In genomic region chr7:101363196-101363733, GRCh38 we compare ENCODE assay signal across 9 cellular contexts. TPM values are rescaled to one million over a fixed set of nuclear protein-coding genes. Genes with fewer than 3 reads are reported as not detected.
DNase-seq lines count a peak whose midpoint lies in the region; ATAC-seq, FAIRE-seq and TF ChIP-seq lines count a peak whose summit lies in the region.
"Had no signal": no experiment of that assay in that cellular context is flagged by ENCODE, and none has a peak within 500 bp of the region (broad histone marks: within the 10 kb centered on the region; RNA-seq: fewer than 3 reads in every experiment).

No MANE protein-coding gene starts in this region.

- intact Hi-C loops in gastrocnemius medialis (cut with DNase I; ENCODE audit: low total_unique reads): loop anchor here (5.0 to 10.0 kb wide), 2 partner anchors 174 to 912 kb away; no protein-coding TSS in a partner anchor
- intact Hi-C loops in CD4-positive, alpha-beta memory T cell (cut with micrococcal nuclease): no loop called here

- DNase-seq in astrocyte (ENCODE audit: low read depth) (no peak), gastrocnemius medialis (no peak), NAMALWA (ENCODE audit: low spot score) (no peak), DMS153 (lab: John Stamatoyannopoulos, UW) (no peak)
- DNase-seq in CD4-positive, alpha-beta memory T cell: no peak

- no peaks in the 10 kb centered on the region for H3K36me3 Mint-ChIP-seq in astrocyte (ENCODE audit: low read depth, unreplicated experiment)
- no peaks in the 10 kb centered on the region for H3K36me3 Mint-ChIP-seq in CD4-positive, alpha-beta memory T cell

- no peak overlapping the region for H3K27ac Mint-ChIP-seq in astrocyte (ENCODE audit: unreplicated experiment)
- no peak overlapping the region for H3K27ac Mint-ChIP-seq in CD4-positive, alpha-beta memory T cell

- H3K27me3 ChIP-seq in DOHH2 (ENCODE audit: control insufficient read depth, low read length) (peaks cover 9% of the 10 kb centered on the region), astrocyte (ENCODE audit: insufficient read depth, low read length) (peaks cover 19% of the 10 kb centered on the region), gastrocnemius medialis (peaks cover 6 to 30% (median 30%) of the 10 kb centered on the region in 3 donors)
- H3K27me3 ChIP-seq in CD4-positive, alpha-beta memory T cell (ENCODE audit: insufficient read depth, low read length): peaks cover 13% of the 10 kb centered on the region

- peaks cover 2% of the 10 kb centered on the region; the same call in 1 of the 2 replicates for H4K20me1 ChIP-seq in DOHH2 (ENCODE audit: control insufficient read depth, insufficient read depth, low read depth, low read length)
- H4K20me1 ChIP-seq in astrocyte (ENCODE audit: insufficient read depth, low read length): no peaks in the 10 kb centered on the region

- H3K9ac ChIP-seq in astrocyte (ENCODE audit: low read length): no peak overlapping the region

- FAIRE-seq in astrocyte (lab: Jason Lieb, UNC): no peak

- no peaks in the 10 kb centered on the region for H3K9me3 Mint-ChIP-seq in astrocyte (ENCODE audit: unreplicated experiment)
- H3K9me3 Mint-ChIP-seq in CD4-positive, alpha-beta memory T cell: peaks cover 0 to 2% (median 0%) of the 10 kb centered on the region in 8 donors

- H3K4me3 ChIP-seq in DOHH2 (ENCODE audit: low read length) (peak overlapping the region; percentile 38; the same call in 1 of the 2 replicates), astrocyte (ENCODE audit: insufficient read depth, low read depth, low read length) (peak overlapping the region; percentile 42), iPS-18c (ENCODE audit: insufficient read depth, low read depth, low read length) (peak overlapping the region; percentile 74), gastrocnemius medialis (peak overlapping the region; percentile 45 to 81 (median 58))
- peak overlapping the region in 1 of 2 donors; percentile 28 for H3K4me3 ChIP-seq in CD4-positive, alpha-beta memory T cell (ENCODE audit: low read length in 2 of 2)

- H3K4me2 ChIP-seq in DOHH2 (ENCODE audit: low read length): peak overlapping the region; percentile 53
- H3K4me2 ChIP-seq in astrocyte (ENCODE audit: low read length): peak overlapping the region; percentile 82

- H3K79me2 ChIP-seq in DOHH2 (ENCODE audit: control insufficient read depth, low read length): no peaks in the 10 kb centered on the region
- no peaks in the 10 kb centered on the region for H3K79me2 ChIP-seq in astrocyte (ENCODE audit: insufficient read depth, low read length)

- no peak for TF ChIP-seq CTCF in DOHH2 (IDR thresholded peaks at IDR 0.05; ENCODE audit: low read depth, low read length, poor library complexity, severe bottlenecking)
- TF ChIP-seq CTCF in astrocyte (IDR thresholded peaks at IDR 0.05; ENCODE audit: insufficient read depth, low read depth, low read length): no peak
- no peak for TF ChIP-seq CTCF in gastrocnemius medialis (IDR thresholded peaks at IDR 0.05 in 4 of 5, conservative IDR thresholded peaks at IDR 0.05 in 1 of 5)

- in situ Hi-C loops in gastrocnemius medialis (cut with MboI; ENCODE audit: low sequenced_read_pairs in 4 of 4): loop anchor here in 1 of 4 donors (25.0 kb wide), 1 partner anchor 174 kb away; no protein-coding TSS in a partner anchor

- no peaks in the 10 kb centered on the region for H3K9me2 ChIP-seq in DOHH2 (replicated peaks; ENCODE audit: control insufficient read depth, low read length)

- peak overlapping the region; percentile 50 for H3K4me3 Mint-ChIP-seq in astrocyte (ENCODE audit: unreplicated experiment)
- H3K4me3 Mint-ChIP-seq in CD4-positive, alpha-beta memory T cell: peak overlapping the region in 2 of 8 donors; percentile 12 to 45

- ATAC-seq in gastrocnemius medialis (no peak), GM21723 (IDR thresholded peaks at IDR 0.05; ENCODE audit: unreplicated experiment) (no peak)

- POLR2A ChIA-PET in CD4-positive, alpha-beta memory T cell (lab: Charles Lee; ENCODE audit: partially characterized antibody): no interaction called here

- no peak overlapping the region for H3K27ac ChIP-seq in DOHH2 (ENCODE audit: low read depth, low read length)
- H3K27ac ChIP-seq in astrocyte (ENCODE audit: low read depth, low read length): no peak overlapping the region
- no peak overlapping the region for H3K27ac ChIP-seq in gastrocnemius medialis
- H3K27ac ChIP-seq in CD4-positive, alpha-beta memory T cell (ENCODE audit: low read depth, low read length): no peak overlapping the region

- CTCF ChIA-PET in CD4-positive, alpha-beta memory T cell (lab: Charles Lee; ENCODE audit: partially characterized antibody): interaction anchor here (0.6 to 3.4 kb wide), 4 partner anchors 22 to 487 kb away, joined by 3 to 16 read pairs (median 3); no protein-coding TSS in a partner anchor

- H2AFZ ChIP-seq in astrocyte (ENCODE audit: low read depth, low read length): peak overlapping the region; percentile 78

- H3K9me3 ChIP-seq in DOHH2 (ENCODE audit: control insufficient read depth, insufficient read depth, low read length) (no peaks in the 10 kb centered on the region), astrocyte (ENCODE audit: insufficient read depth, low read depth, low read length) (no peaks in the 10 kb centered on the region), iPS-18c (ENCODE audit: control insufficient read depth, insufficient read depth, low read length) (no peaks in the 10 kb centered on the region), gastrocnemius medialis (no peaks in the 10 kb centered on the region)
- no peaks in the 10 kb centered on the region for H3K9me3 ChIP-seq in CD4-positive, alpha-beta memory T cell (ENCODE audit: control insufficient read depth in 1 of 2, low read length in 2 of 2)

- H3F3A ChIP-seq in DOHH2 (ENCODE audit: control insufficient read depth, insufficient read depth): no peaks in the 10 kb centered on the region

- H3K27me3 Mint-ChIP-seq in astrocyte (ENCODE audit: low read depth, unreplicated experiment): peaks cover 10% of the 10 kb centered on the region
- peaks cover 16 to 21% of the 10 kb centered on the region in 2 donors for H3K27me3 Mint-ChIP-seq in CD4-positive, alpha-beta memory T cell

- H3K4me1 ChIP-seq in DOHH2 (ENCODE audit: control insufficient read depth, low read length) (peaks cover 5% of the 10 kb centered on the region; the same call in 1 of the 2 replicates), astrocyte (ENCODE audit: insufficient read depth, low read length) (peaks cover 4% of the 10 kb centered on the region), gastrocnemius medialis (peaks cover 4 to 7% of the 10 kb centered on the region in 2 donors)
- peaks cover 6% of the 10 kb centered on the region for H3K4me1 ChIP-seq in CD4-positive, alpha-beta memory T cell (ENCODE audit: insufficient read depth, low read length)

- H3K36me3 ChIP-seq in DOHH2 (ENCODE audit: control insufficient read depth, low read length): no peaks in the 10 kb centered on the region
- H3K36me3 ChIP-seq in astrocyte (ENCODE audit: insufficient read depth, low read length): no peaks in the 10 kb centered on the region
- H3K36me3 ChIP-seq in gastrocnemius medialis: no peaks in the 10 kb centered on the region
- no peaks in the 10 kb centered on the region for H3K36me3 ChIP-seq in CD4-positive, alpha-beta memory T cell (ENCODE audit: insufficient read depth, low read length)

- peaks cover 14% of the 10 kb centered on the region for H3K4me1 Mint-ChIP-seq in astrocyte (ENCODE audit: low read depth, unreplicated experiment)
- peaks cover 0 to 5% (median 0%) of the 10 kb centered on the region in 4 donors for H3K4me1 Mint-ChIP-seq in CD4-positive, alpha-beta memory T cell

- no peak for TF ChIP-seq POLR2A in gastrocnemius medialis (IDR thresholded peaks at IDR 0.05)

RNA-seq across cellular contexts. Expression of gene COL26A1, which starts 0.6 kb away (rescaled TPM):
- total RNA-seq in astrocyte (6.8 and 7.1 TPM in 2 replicates), gastrocnemius medialis (not detected)
- not detected for total RNA-seq in CD4-positive, alpha-beta memory T cell
- polyA plus RNA-seq in CD4-positive, alpha-beta memory T cell: not detected
- total RNA-seq: aorta had no signal
- polyA plus RNA-seq: aorta had no signal

RNA-seq across cellular contexts. Expression of gene IFT22, which starts 41.7 kb away (rescaled TPM):
- 20.9 and 23.5 TPM in 2 replicates for total RNA-seq in astrocyte
- total RNA-seq in gastrocnemius medialis: 10 to 100 TPM; 13.4 to 32.3 (median 28.9) TPM
- 1 to 10 TPM; 2.6 TPM for total RNA-seq in CD4-positive, alpha-beta memory T cell
- 1 to 10 TPM; 6.3 to 6.7 TPM for polyA plus RNA-seq in CD4-positive, alpha-beta memory T cell
